8 cellular contexts compared by ENCODE assay signal in genomic region chr14:68792022-68792829, GRCh38. TPM values are rescaled to one million over a fixed set of nuclear protein-coding genes. Genes with fewer than 3 reads are reported as not detected.
DNase-seq lines count a peak whose midpoint lies in the region; ATAC-seq and TF ChIP-seq lines count a peak whose summit lies in the region.

No MANE protein-coding gene starts in this region.

- TF ChIP-seq POLR2A in GM19193 (IDR thresholded peaks at IDR 0.05; ENCODE audit: extremely low read depth, insufficient read depth, insufficient read length) (peak; percentile 10), Raji (IDR thresholded peaks at IDR 0.05; ENCODE audit: insufficient read depth, low read depth, low read length) (peak; percentile 19; the same call in 1 of the 2 replicates)

- no peaks in the 10 kb centered on the region for H3K27me3 Mint-ChIP-seq in natural killer cell (ENCODE audit: low read depth in 2 of 2)

- DNase-seq in natural killer cell = no peak
- DNase-seq in putamen (ENCODE audit: low spot score) = no peak
- no peak for DNase-seq in NCI-H524 (lab: John Stamatoyannopoulos, UW)
- DNase-seq in GM20000 (ENCODE audit: low spot score) = no peak

- H3K4me3 ChIP-seq in endocrine pancreas (ENCODE audit: control insufficient read depth, insufficient read depth, low read length) = peak overlapping the region; percentile 8

- peaks cover 28% of the 10 kb centered on the region for H3K36me3 Mint-ChIP-seq in natural killer cell

- peaks cover 58 to 71% of the 10 kb centered on the region in 2 donors for H3K4me1 Mint-ChIP-seq in natural killer cell

- H3K27me3 ChIP-seq in endocrine pancreas (ENCODE audit: control insufficient read depth, insufficient read depth, low read length) = no peaks in the 10 kb centered on the region

- no peaks in the 10 kb centered on the region for H3K4me1 ChIP-seq in endocrine pancreas (ENCODE audit: control insufficient read depth, insufficient read depth, low read length)

- H3K4me3 Mint-ChIP-seq in natural killer cell = peak overlapping the region; percentile 98

- H3K9me3 Mint-ChIP-seq in natural killer cell = no peaks in the 10 kb centered on the region

- intact Hi-C loops in natural killer cell (cut with micrococcal nuclease) = loop anchor here (2.0 to 10.0 kb wide), 5 partner anchors 53 to 977 kb away; partner anchors contain the start of genes RAD51B, SUSD6 and ZFYVE26

- no peaks in the 10 kb centered on the region for H3K36me3 ChIP-seq in endocrine pancreas (ENCODE audit: control insufficient read depth, insufficient read depth, low read length)

- no peak overlapping the region for H3K9ac ChIP-seq in endocrine pancreas (ENCODE audit: control insufficient read depth, insufficient read depth, low read length)

- ATAC-seq in natural killer cell (no peak), GM21529 (IDR thresholded peaks at IDR 0.05; ENCODE audit: unreplicated experiment) (no peak)

- H3K9me3 ChIP-seq in endocrine pancreas (ENCODE audit: control insufficient read depth, low read length) = no peaks in the 10 kb centered on the region

- no peak for TF ChIP-seq CTCF in natural killer cell (IDR thresholded peaks at IDR 0.05)
- TF ChIP-seq CTCF in GM20000 (IDR thresholded peaks at IDR 0.05; ENCODE audit: extremely low read depth, missing control alignments) = no peak

- H3K27ac Mint-ChIP-seq in natural killer cell = peak overlapping the region; percentile 99

RNA-seq across cellular contexts. Expression of gene ZFP36L1, which starts 0.6 kb away (rescaled TPM):
- 100 to 1,000 TPM; 143 to 167 (median 166) TPM for total RNA-seq in natural killer cell
